18 cellular contexts compared by ENCODE assay signal in the genomic region with DNA sequence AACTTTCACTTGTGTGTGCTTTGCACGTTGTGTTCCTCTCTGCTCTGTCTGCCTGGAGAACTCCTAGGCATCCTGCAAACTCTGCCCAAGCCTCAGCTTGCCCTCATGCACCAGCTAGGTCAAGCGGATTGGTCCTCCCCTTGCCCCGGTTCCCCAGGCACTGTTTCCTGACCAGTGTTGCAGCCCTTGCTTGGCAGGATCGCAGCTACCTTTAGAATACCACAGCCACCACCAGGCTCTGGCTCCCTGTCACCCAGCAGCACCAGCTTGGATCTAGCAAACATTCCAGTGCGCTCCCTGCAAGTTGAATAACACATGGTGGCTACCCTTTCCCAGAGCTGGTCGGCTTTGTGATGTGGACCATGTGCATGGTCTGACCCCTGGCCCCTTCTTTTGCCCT. TPM values are rescaled to one million over a fixed set of nuclear protein-coding genes. Genes with fewer than 3 reads are reported as not detected.
DNase-seq lines count a peak whose midpoint lies in the region; ATAC-seq, FAIRE-seq and TF ChIP-seq lines count a peak whose summit lies in the region.
"Had no signal": no experiment of that assay in that cellular context is flagged by ENCODE, and none has a peak within 500 bp of the region (broad histone marks: within the 10 kb centered on the region; RNA-seq: fewer than 3 reads in every experiment).

No MANE protein-coding gene starts in this region.

- H2AFZ ChIP-seq in HepG2 (ENCODE audit: low read length), result no peak overlapping the region

- 77% methylated on average over 5 of the region's 6 CpGs for WGBS in HepG2 (ENCODE audit: low lambda C conversion rate)
- no CpG with 5 or more reads among the region's 6 CpGs for WGBS in mesendoderm (ENCODE audit: extremely low coverage, insufficient coverage, low lambda C conversion rate)

- H3K36me3 ChIP-seq in KOPT-K1 (ENCODE audit: insufficient read depth, low read length), result no peaks in the 10 kb centered on the region
- no peaks in the 10 kb centered on the region for H3K36me3 ChIP-seq in breast epithelium
- H3K36me3 ChIP-seq in HepG2 (replicated peaks in 1 of 2; ENCODE audit: control insufficient read depth in 1 of 2, insufficient read depth in 2 of 2, low read length in 2 of 2), result peaks cover 13 to 39% of the 10 kb centered on the region in 2 experiments; a peak in 3 of 5 replicates
- H3K36me3 ChIP-seq in stomach smooth muscle (ENCODE audit: control insufficient read depth in 2 of 2, insufficient read depth in 2 of 2, low read length in 2 of 2), result no peaks in the 10 kb centered on the region
- no peaks in the 10 kb centered on the region for H3K36me3 ChIP-seq in mesendoderm (ENCODE audit: control insufficient read depth, insufficient read depth, low read length)
- H3K36me3 ChIP-seq: tibial artery had no signal

- H3K9ac ChIP-seq in HepG2 (ENCODE audit: insufficient read depth, low read depth, low read length) (no peak overlapping the region), stomach smooth muscle (ENCODE audit: low read length in 2 of 2) (no peak overlapping the region), mesendoderm (ENCODE audit: low read length) (no peak overlapping the region)

- no peaks in the 10 kb centered on the region for H3K9me3 ChIP-seq in KOPT-K1 (ENCODE audit: insufficient read depth, low read length, poor library complexity, severe bottlenecking)
- no peaks in the 10 kb centered on the region for H3K9me3 ChIP-seq in breast epithelium
- H3K9me3 ChIP-seq in HepG2 (ENCODE audit: low read length), result no peaks in the 10 kb centered on the region
- no peaks in the 10 kb centered on the region for H3K9me3 ChIP-seq in stomach smooth muscle (ENCODE audit: control insufficient read depth in 2 of 2, low read length in 2 of 2)
- H3K9me3 ChIP-seq: tibial artery had no signal

- no peak overlapping the region for H3K27ac Mint-ChIP-seq in activated CD4-positive, alpha-beta memory T cell treated with anti-CD3 and anti-CD28 coated beads, Interleukin-2, amount 10 ng/mL, durations not matched to agents 7 days and 5 days
- H3K27ac Mint-ChIP-seq: activated naive CD4-positive, alpha-beta T cell treated with anti-CD3 and anti-CD28 coated beads, Interleukin-2, amount 50 U/mL, for 24 hours; B cell had no signal

- no peak overlapping the region for H3K18ac ChIP-seq in mesendoderm (ENCODE audit: low read length)

- POLR2A ChIA-PET in HepG2 (lab: Yijun Ruan, JAX), result interaction anchor here (1.4 to 1.8 kb wide), 2 partner anchors 11 to 17 kb away, joined by 3 to 5 read pairs; no protein-coding TSS in a partner anchor
- POLR2A ChIA-PET in activated CD4-positive, alpha-beta memory T cell treated with anti-CD3 and anti-CD28 coated beads, Interleukin-2, amount 10 ng/mL, durations not matched to agents 7 days and 5 days (lab: Charles Lee), result no interaction called here

- TF ChIP-seq CTCF in breast epithelium (IDR thresholded peaks at IDR 0.05) (no peak), HepG2 (CRISPR knock-in tag; IDR thresholded peaks at IDR 0.05) (no peak)

- peaks cover 30 to 75% of the 10 kb centered on the region in 2 donors for H3K4me1 ChIP-seq in breast epithelium
- peaks cover 94% of the 10 kb centered on the region for H3K4me1 ChIP-seq in HepG2 (ENCODE audit: insufficient read depth, low read length)
- peaks cover 84% of the 10 kb centered on the region for H3K4me1 ChIP-seq in stomach smooth muscle (ENCODE audit: control insufficient read depth, insufficient read depth, low read length)
- H3K4me1 ChIP-seq in mesendoderm (ENCODE audit: control insufficient read depth, low read depth, low read length), result peaks cover 15% of the 10 kb centered on the region

- H3K56ac ChIP-seq in mesendoderm (ENCODE audit: low read length), result no peak overlapping the region

- H2AK5ac ChIP-seq in mesendoderm (ENCODE audit: low read length), result no peak overlapping the region

- intact Hi-C loops in breast epithelium (cut with DNase I; ENCODE audit: low total_unique reads) (no loop called here), HepG2 (cut with micrococcal nuclease; ENCODE audit: unreplicated experiment) (no loop called here)

- ATAC-seq in HepG2, result no peak
- ATAC-seq in GM21723 (IDR thresholded peaks at IDR 0.05; ENCODE audit: unreplicated experiment), result no peak
- ATAC-seq: PC-3 had no signal

- no peak overlapping the region for H4K5ac ChIP-seq in mesendoderm (ENCODE audit: low read length)

- CTCF ChIA-PET in HepG2 (lab: Yijun Ruan, JAX; ENCODE audit: low intra/inter-chr PET ratio, low total read pairs), result no interaction called here
- CTCF ChIA-PET in activated CD4-positive, alpha-beta memory T cell treated with anti-CD3 and anti-CD28 coated beads, Interleukin-2, amount 10 ng/mL, durations not matched to agents 7 days and 5 days (lab: Charles Lee), result interaction anchor here (1.7 kb wide), 1 partner anchor 107 kb away, joined by 4 read pairs; no protein-coding TSS in a partner anchor

- no peak overlapping the region for H2BK15ac ChIP-seq in mesendoderm (replicated peaks; ENCODE audit: low read depth)

- H2BK120ac ChIP-seq in mesendoderm (ENCODE audit: low read depth, low read length), result no peak overlapping the region

- TF ChIP-seq RAD21 in HepG2 (CRISPR knock-in tag; IDR thresholded peaks at IDR 0.05), result no peak

- no peaks in the 10 kb centered on the region for H3K27me3 Mint-ChIP-seq in activated CD4-positive, alpha-beta memory T cell treated with anti-CD3 and anti-CD28 coated beads, Interleukin-2, amount 10 ng/mL, durations not matched to agents 7 days and 5 days
- H3K27me3 Mint-ChIP-seq: activated naive CD4-positive, alpha-beta T cell treated with anti-CD3 and anti-CD28 coated beads, Interleukin-2, amount 50 U/mL, for 24 hours had no signal

- no peak overlapping the region for H3K4me3 Mint-ChIP-seq in activated CD4-positive, alpha-beta memory T cell treated with anti-CD3 and anti-CD28 coated beads, Interleukin-2, amount 10 ng/mL, durations not matched to agents 7 days and 5 days
- H3K4me3 Mint-ChIP-seq: activated naive CD4-positive, alpha-beta T cell treated with anti-CD3 and anti-CD28 coated beads, Interleukin-2, amount 50 U/mL, for 24 hours; B cell; naive B cell had no signal

- no peak overlapping the region for H2BK5ac ChIP-seq in mesendoderm (ENCODE audit: low read length)

- H4K8ac ChIP-seq in mesendoderm (ENCODE audit: low read depth, low read length), result no peak overlapping the region

- peaks cover 92% of the 10 kb centered on the region for H4K20me1 ChIP-seq in HepG2 (ENCODE audit: insufficient read depth, low read length)

- FAIRE-seq in HepG2 (lab: Jason Lieb, UNC), result no peak

- no peak for TF ChIP-seq POLR2A in breast epithelium (IDR thresholded peaks at IDR 0.05)
- TF ChIP-seq POLR2A in HepG2 (IDR thresholded peaks at IDR 0.05; ENCODE audit: insufficient read depth in 1 of 2, low read depth in 2 of 2, low read length in 2 of 2), result no peak

- peak overlapping the region; percentile 54 for H3K27ac ChIP-seq in KOPT-K1 (ENCODE audit: low read depth, low read length, poor library complexity, severe bottlenecking)
- peak overlapping the region; percentile 82 to 93 for H3K27ac ChIP-seq in breast epithelium
- H3K27ac ChIP-seq in HepG2 (ENCODE audit: extremely low read length, insufficient read depth, low read length), result peak overlapping the region; percentile 40
- peak overlapping the region; percentile 46 for H3K27ac ChIP-seq in stomach smooth muscle (ENCODE audit: low read length)
- no peak overlapping the region for H3K27ac ChIP-seq in mesendoderm (ENCODE audit: low read depth, low read length)

- peaks cover 99% of the 10 kb centered on the region for H3K79me2 ChIP-seq in HepG2 (ENCODE audit: insufficient read depth, low read length)
- H3K79me2 ChIP-seq in mesendoderm (ENCODE audit: control insufficient read depth, insufficient read depth, low read length), result peaks cover 95% of the 10 kb centered on the region

- BruUV-seq in HepG2 (replicated peaks; lab: Mats Ljungman, UMichigan), result no TSS peak

- H3K23ac ChIP-seq in mesendoderm (ENCODE audit: low read length), result no peak overlapping the region

- no peaks in the 10 kb centered on the region for H3K36me3 Mint-ChIP-seq in activated CD4-positive, alpha-beta memory T cell treated with anti-CD3 and anti-CD28 coated beads, Interleukin-2, amount 10 ng/mL, durations not matched to agents 7 days and 5 days (ENCODE audit: low read depth)

- H3K4ac ChIP-seq in mesendoderm (ENCODE audit: low read depth, low read length), result no peak overlapping the region

- in situ Hi-C loops in HepG2 (cut with HindIII; ENCODE audit: extremely low pct_ligation_motif_present, low pct_unique_long_range_greater_than_20kb), result loop anchor here (25.0 kb wide), 1 partner anchor 100 kb away; no protein-coding TSS in a partner anchor

- no peak for DNase-seq in breast epithelium (ENCODE audit: low spot score in 2 of 2)
- no peak for DNase-seq in HepG2 (ENCODE audit: low spot score)
- no peak for DNase-seq in mesendoderm
- DNase-seq in NCI-H128 (lab: John Stamatoyannopoulos, UW; ENCODE audit: unreplicated experiment), result no peak
- no peak for DNase-seq in activated CD4-positive, alpha-beta memory T cell treated with anti-CD3 and anti-CD28 coated beads, Interleukin-2, amount 10 ng/mL, durations not matched to agents 7 days and 5 days
- DNase-seq: activated CD8-positive, alpha-beta memory T cell treated with anti-CD3 and anti-CD28 coated beads, Interleukin-2, amount 50 U/mL, for 4 hours; islet precursor cell; KG1; naive B cell; NCI-H524; PC-3; SW 1271; tibial artery had no signal

- peak overlapping the region in 1 of 3 donors; percentile 5 for H3K4me3 ChIP-seq in breast epithelium
- H3K4me3 ChIP-seq in HepG2 (replicated peaks in 1 of 3; ENCODE audit: insufficient read depth in 1 of 3, low read depth in 2 of 3, low read length in 3 of 3), result no peak overlapping the region
- H3K4me3 ChIP-seq in stomach smooth muscle (ENCODE audit: low read length in 2 of 2), result peak overlapping the region in 1 of 2 donors; percentile 29
- no peak overlapping the region for H3K4me3 ChIP-seq in mesendoderm (ENCODE audit: low read length)
- H3K4me3 ChIP-seq: tibial artery had no signal

- H3K27me3 ChIP-seq in breast epithelium (no peaks in the 10 kb centered on the region), HepG2 (ENCODE audit: control insufficient read depth in 1 of 2, insufficient read depth in 2 of 2, low read length in 2 of 2) (no peaks in the 10 kb centered on the region), stomach smooth muscle (ENCODE audit: control insufficient read depth in 1 of 2, insufficient read depth in 2 of 2, low read length in 2 of 2) (no peaks in the 10 kb centered on the region), mesendoderm (ENCODE audit: insufficient read depth, low read length, poor library complexity) (no peaks in the 10 kb centered on the region)
- H3K27me3 ChIP-seq: tibial artery had no signal

- peaks cover 25% of the 10 kb centered on the region for H3K4me1 Mint-ChIP-seq in activated CD4-positive, alpha-beta memory T cell treated with anti-CD3 and anti-CD28 coated beads, Interleukin-2, amount 10 ng/mL, durations not matched to agents 7 days and 5 days

- H3K4me2 ChIP-seq in HepG2 (ENCODE audit: low read depth, low read length) (no peak overlapping the region), mesendoderm (ENCODE audit: low read length) (no peak overlapping the region)

- no peaks in the 10 kb centered on the region for H3K9me3 Mint-ChIP-seq in activated CD4-positive, alpha-beta memory T cell treated with anti-CD3 and anti-CD28 coated beads, Interleukin-2, amount 10 ng/mL, durations not matched to agents 7 days and 5 days
- H3K9me3 Mint-ChIP-seq: activated naive CD4-positive, alpha-beta T cell treated with anti-CD3 and anti-CD28 coated beads, Interleukin-2, amount 50 U/mL, for 24 hours had no signal

- peaks cover 61% of the 10 kb centered on the region for H3K79me1 ChIP-seq in mesendoderm (ENCODE audit: low read length)

- TF ChIP-seq EP300 in HepG2 (IDR thresholded peaks at IDR 0.05; ENCODE audit: low read depth in 2 of 2, low read length in 2 of 2), result no peak
- TF ChIP-seq EP300 in HepG2 (CRISPR knock-in tag; IDR thresholded peaks at IDR 0.05; ENCODE audit: borderline replicate concordance), result no peak

RNA-seq across cellular contexts. Expression of a gene that starts 19.0 kb away (rescaled TPM):
- total RNA-seq in breast epithelium (10 to 100 TPM; 34.4 to 63.7 (median 39.8) TPM), HepG2 (2016; rRNA removed; fragmentation: Illumina TruSeq; extraction: Trizol) (5.3 and 11.0 TPM in 2 replicates)
- total RNA-seq in HepG2 (2016; cell fraction: cytosol; rRNA removed; fragmentation: Illumina TruSeq; extraction: Trizol; ENCODE audit: low read depth), result 2.3 and 2.6 TPM in 2 replicates
- total RNA-seq in HepG2 (2016; cell fraction: insoluble cytoplasmic fraction; rRNA removed; fragmentation: Illumina TruSeq; extraction: Trizol), result 5.2 and 10.5 TPM in 2 replicates
- 7.0 and 7.7 TPM in 2 replicates for total RNA-seq in HepG2 (2016; cell fraction: membrane; rRNA removed; fragmentation: Illumina TruSeq; extraction: Trizol)
- 9.9 and 13.1 TPM in 2 replicates for total RNA-seq in HepG2 (2016; cell fraction: nucleus; rRNA removed; fragmentation: Illumina TruSeq; extraction: Trizol)
- polyA plus RNA-seq in HepG2 (2011; rRNA removed), result 8.8 and 10.2 TPM in 2 replicates
- 7.4 TPM in 2 replicates for polyA plus RNA-seq in HepG2 (2011; cell fraction: cytosol; rRNA removed)
- 42.1 and 46.0 TPM in 2 replicates for polyA plus RNA-seq in HepG2 (2011; cell fraction: nucleus; rRNA removed)
- 22.4 and 32.5 TPM in 2 replicates for polyA plus RNA-seq in HepG2 (2012)
- polyA plus RNA-seq in HepG2 (2016; cell fraction: cytosol; fragmentation: Illumina TruSeq; extraction: Trizol; ENCODE audit: low read depth), result 0.69 and 1.1 TPM in 2 replicates
- 16.0 and 20.6 TPM in 2 replicates for polyA plus RNA-seq in HepG2 (2016; cell fraction: insoluble cytoplasmic fraction; fragmentation: Illumina TruSeq; extraction: Trizol; ENCODE audit: low read depth)
- polyA plus RNA-seq in HepG2 (2016; cell fraction: membrane; fragmentation: Illumina TruSeq; extraction: Trizol; ENCODE audit: low read depth), result 2.4 and 3.8 TPM in 2 replicates
- 25.8 and 26.9 TPM in 2 replicates for polyA plus RNA-seq in HepG2 (2016; cell fraction: nucleus; fragmentation: Illumina TruSeq; extraction: Trizol; ENCODE audit: insufficient read depth, low read depth)
- polyA minus RNA-seq in HepG2 (2011; rRNA and poly(A)+ RNA removed; ENCODE audit: low replicate concordance), result 7.8 and 28.6 TPM in 2 replicates
- polyA minus RNA-seq in HepG2 (2011; cell fraction: cytosol; rRNA and poly(A)+ RNA removed), result 19.5 and 20.1 TPM in 2 replicates
- polyA minus RNA-seq in HepG2 (2011; cell fraction: nucleus; rRNA and poly(A)+ RNA removed), result 27.4 and 29.2 TPM in 2 replicates
- polyA plus RNA-seq in mesendoderm (2013, experiment 1 of 2), result 23.7 TPM
- 23.1 TPM for polyA plus RNA-seq in mesendoderm (2013, experiment 2 of 2)
- total RNA-seq in activated CD4-positive, alpha-beta memory T cell treated with anti-CD3 and anti-CD28 coated beads, Interleukin-2, amount 10 ng/mL, durations not matched to agents 7 days and 5 days, result 10 to 100 TPM; 46.9 to 47.0 TPM
